ENCODE assay signal across 26 cellular contexts in genomic region chr13:45015300-45015699, GRCh38. TPM values are rescaled to one million over a fixed set of nuclear protein-coding genes. Genes with fewer than 3 reads are reported as not detected.
A peak's percentile ranks its signal among the peaks of the same experiment; 100 is the strongest.
DNase-seq lines count a peak whose midpoint lies in the region; ATAC-seq and FAIRE-seq lines count a peak whose summit lies in the region.
"Had no signal": no experiment of that assay in that cellular context is flagged by ENCODE, and none has a peak within 500 bp of the region (broad histone marks: within the 10 kb centered on the region; RNA-seq: fewer than 3 reads in every experiment).

No MANE protein-coding gene starts in this region.

- H3K27ac Mint-ChIP-seq in activated CD4-positive, alpha-beta T cell treated with anti-CD3 and anti-CD28 coated beads for 36 hours, result peak overlapping the region; percentile 15
- no peak overlapping the region for H3K27ac Mint-ChIP-seq in activated CD4-positive, alpha-beta T cell treated with anti-CD3 and anti-CD28 coated beads, Interleukin-2, amount 10 ng/mL, durations not matched to agents 7 days and 5 days
- no peak overlapping the region for H3K27ac Mint-ChIP-seq in stimulated activated effector memory CD8-positive, alpha-beta T cell treated with anti-CD3 and anti-CD28 coated beads, Interleukin-12 subunit alpha, Interleukin-12 subunit beta, amount 100 ng/mL, for 72 hours
- H3K27ac Mint-ChIP-seq: WTC11 had no signal

- POLR2A ChIA-PET in activated CD4-positive, alpha-beta T cell treated with anti-CD3 and anti-CD28 coated beads for 36 hours (lab: Charles Lee), result no interaction called here
- POLR2A ChIA-PET in activated CD4-positive, alpha-beta T cell treated with anti-CD3 and anti-CD28 coated beads, Interleukin-2, amount 10 ng/mL, durations not matched to agents 7 days and 5 days (lab: Charles Lee), result no interaction called here

- intact Hi-C loops in activated CD4-positive, alpha-beta T cell treated with anti-CD3 and anti-CD28 coated beads for 36 hours (cut with DNase I, micrococcal nuclease), result no loop called here

- H3K4me1 Mint-ChIP-seq in activated CD4-positive, alpha-beta T cell treated with anti-CD3 and anti-CD28 coated beads for 36 hours, result peaks cover 7% of the 10 kb centered on the region
- H3K4me1 Mint-ChIP-seq in activated CD4-positive, alpha-beta T cell treated with anti-CD3 and anti-CD28 coated beads, Interleukin-2, amount 10 ng/mL, durations not matched to agents 7 days and 5 days, result no peaks in the 10 kb centered on the region
- peaks cover 10% of the 10 kb centered on the region for H3K4me1 Mint-ChIP-seq in stimulated activated effector memory CD8-positive, alpha-beta T cell treated with anti-CD3 and anti-CD28 coated beads, Interleukin-12 subunit alpha, Interleukin-12 subunit beta, amount 100 ng/mL, for 72 hours
- H3K4me1 Mint-ChIP-seq: brain, WTC11 had no signal

- CTCF ChIA-PET in activated CD4-positive, alpha-beta T cell treated with anti-CD3 and anti-CD28 coated beads for 36 hours (lab: Charles Lee), result interaction anchor here (1.0 to 1.3 kb wide), 2 partner anchors 16 to 356 kb away, joined by 3 read pairs; no protein-coding TSS in a partner anchor
- CTCF ChIA-PET in activated CD4-positive, alpha-beta T cell treated with anti-CD3 and anti-CD28 coated beads, Interleukin-2, amount 10 ng/mL, durations not matched to agents 7 days and 5 days (lab: Charles Lee), result interaction anchor here (0.6 kb wide), 1 partner anchor 369 kb away, joined by 3 read pairs; no protein-coding TSS in a partner anchor

- H3K36me3 Mint-ChIP-seq in activated CD4-positive, alpha-beta T cell treated with anti-CD3 and anti-CD28 coated beads for 36 hours (ENCODE audit: low read depth), result peaks cover 37% of the 10 kb centered on the region
- peaks cover 23% of the 10 kb centered on the region for H3K36me3 Mint-ChIP-seq in activated CD4-positive, alpha-beta T cell treated with anti-CD3 and anti-CD28 coated beads, Interleukin-2, amount 10 ng/mL, durations not matched to agents 7 days and 5 days (ENCODE audit: low read depth)
- peaks cover 79% of the 10 kb centered on the region for H3K36me3 Mint-ChIP-seq in stimulated activated effector memory CD8-positive, alpha-beta T cell treated with anti-CD3 and anti-CD28 coated beads, Interleukin-12 subunit alpha, Interleukin-12 subunit beta, amount 100 ng/mL, for 72 hours

- ATAC-seq in activated CD4-positive, alpha-beta T cell treated with anti-CD3 and anti-CD28 coated beads for 36 hours, result no peak
- ATAC-seq in esophagus mucosa (peak; percentile 37), left lobe of liver (no peak), GM18511 (IDR thresholded peaks at IDR 0.05; ENCODE audit: unreplicated experiment) (no peak)
- peak; percentile 16 for ATAC-seq in stimulated activated effector memory CD8-positive, alpha-beta T cell treated with anti-CD3 and anti-CD28 coated beads, Interleukin-12 subunit alpha, Interleukin-12 subunit beta, amount 100 ng/mL, for 72 hours
- ATAC-seq: psoas muscle, WTC11 had no signal

- H3K27me3 Mint-ChIP-seq in activated CD4-positive, alpha-beta T cell treated with anti-CD3 and anti-CD28 coated beads for 36 hours, result no peaks in the 10 kb centered on the region
- H3K27me3 Mint-ChIP-seq in activated CD4-positive, alpha-beta T cell treated with anti-CD3 and anti-CD28 coated beads, Interleukin-2, amount 10 ng/mL, durations not matched to agents 7 days and 5 days, result no peaks in the 10 kb centered on the region
- H3K27me3 Mint-ChIP-seq: brain had no signal

- no peak overlapping the region for H3K4me3 Mint-ChIP-seq in activated CD4-positive, alpha-beta T cell treated with anti-CD3 and anti-CD28 coated beads for 36 hours
- no peak overlapping the region for H3K4me3 Mint-ChIP-seq in activated CD4-positive, alpha-beta T cell treated with anti-CD3 and anti-CD28 coated beads, Interleukin-2, amount 10 ng/mL, durations not matched to agents 7 days and 5 days
- H3K4me3 Mint-ChIP-seq in stimulated activated effector memory CD8-positive, alpha-beta T cell treated with anti-CD3 and anti-CD28 coated beads, Interleukin-12 subunit alpha, Interleukin-12 subunit beta, amount 100 ng/mL, for 72 hours, result no peak overlapping the region
- H3K4me3 Mint-ChIP-seq: brain, WTC11 had no signal

- no peak for DNase-seq in activated CD4-positive, alpha-beta T cell treated with anti-CD3 and anti-CD28 coated beads for 36 hours
- DNase-seq in activated CD4-positive, alpha-beta T cell treated with anti-CD3 and anti-CD28 coated beads, Interleukin-2, amount 10 ng/mL, durations not matched to agents 7 days and 5 days, result no peak
- DNase-seq in RCC 7860 (ENCODE audit: low spot score), result peak; percentile 18
- no peak for DNase-seq in stimulated activated effector memory CD8-positive, alpha-beta T cell treated with anti-CD3 and anti-CD28 coated beads, Interleukin-12 subunit alpha, Interleukin-12 subunit beta, amount 100 ng/mL, for 72 hours (ENCODE audit: low spot score in 2 of 2)
- no peak for DNase-seq in left lobe of liver (ENCODE audit: low spot score)
- no peak for DNase-seq in stimulated activated naive CD4-positive, alpha-beta T cell (lab: John Stamatoyannopoulos, UW)
- DNase-seq: activated CD4-positive, alpha-beta T cell treated with anti-CD3 and anti-CD28 coated beads, Interleukin-2, amount 50 U/mL, for 4 hours; activated CD8-positive, alpha-beta memory T cell treated with anti-CD3 and anti-CD28 coated beads, Interleukin-2, amount 50 U/mL, for 4 hours; activated gamma-delta T cell; DMS79; effector CD8-positive, alpha-beta T cell; H7; kidney glomerular epithelial cell; NCI-H1048; NCI-H1930; NCI-H345; psoas muscle; SHP77 treated with DMSO at 0.1 percent for 48 hours; substantia nigra; SW 1271; T1000; upper lobe of left lung had no signal

- no peaks in the 10 kb centered on the region for H3K9me3 Mint-ChIP-seq in activated CD4-positive, alpha-beta T cell treated with anti-CD3 and anti-CD28 coated beads for 36 hours (ENCODE audit: low read depth)
- H3K9me3 Mint-ChIP-seq in activated CD4-positive, alpha-beta T cell treated with anti-CD3 and anti-CD28 coated beads, Interleukin-2, amount 10 ng/mL, durations not matched to agents 7 days and 5 days, result no peaks in the 10 kb centered on the region
- H3K9me3 Mint-ChIP-seq in stimulated activated effector memory CD8-positive, alpha-beta T cell treated with anti-CD3 and anti-CD28 coated beads, Interleukin-12 subunit alpha, Interleukin-12 subunit beta, amount 100 ng/mL, for 72 hours, result no peaks in the 10 kb centered on the region
- H3K9me3 Mint-ChIP-seq: brain, WTC11 had no signal

- FAIRE-seq in RCC 7860 (lab: Jason Lieb, UNC), result no peak

RNA-seq across cellular contexts. Expression of gene GPALPP1, which starts 26.0 kb away (rescaled TPM):
- 10 to 100 TPM; 31.8 to 40.5 TPM for total RNA-seq in activated CD4-positive, alpha-beta T cell treated with anti-CD3 and anti-CD28 coated beads for 36 hours
- total RNA-seq in activated CD4-positive, alpha-beta T cell treated with anti-CD3 and anti-CD28 coated beads, Interleukin-2, amount 10 ng/mL, durations not matched to agents 7 days and 5 days, result 10 to 100 TPM; 31.8 to 34.1 TPM
- 13.0 TPM for total RNA-seq in esophagus mucosa
- total RNA-seq in left lobe of liver, result 7.4 TPM

RNA-seq across cellular contexts. Expression of gene NUFIP1, which starts 26.0 kb away (rescaled TPM):
- 10 to 100 TPM; 10.1 to 13.6 TPM for total RNA-seq in activated CD4-positive, alpha-beta T cell treated with anti-CD3 and anti-CD28 coated beads for 36 hours
- 1 to 10 TPM; 5.2 to 6.0 TPM for total RNA-seq in activated CD4-positive, alpha-beta T cell treated with anti-CD3 and anti-CD28 coated beads, Interleukin-2, amount 10 ng/mL, durations not matched to agents 7 days and 5 days
- total RNA-seq in esophagus mucosa (3.5 TPM), left lobe of liver (1.6 TPM)

Comparison
In these comparisons a context has a peak if more than half of its experiments do, and no peak if none do; other contexts are left out.
1. ATAC-seq: peak in esophagus mucosa (single experiment) and stimulated activated effector memory CD8-positive, alpha-beta T cell treated with anti-CD3 and anti-CD28 coated beads, Interleukin-12 subunit alpha, Interleukin-12 subunit beta, amount 100 ng/mL, for 72 hours (single experiment); none in activated CD4-positive, alpha-beta T cell treated with anti-CD3 and anti-CD28 coated beads for 36 hours (single experiment), left lobe of liver (single experiment) and GM18511 (single experiment).